14 cellular contexts compared by ENCODE assay signal in genomic region chr12:127507336-127507735, GRCh38.
"Had no signal": no experiment of that assay in that cellular context is flagged by ENCODE, and none has a peak within 500 bp of the region (broad histone marks: within the 10 kb centered on the region; RNA-seq: fewer than 3 reads in every experiment).

No MANE protein-coding gene starts in this region.

- DNase-seq: effector memory CD4-positive, alpha-beta T cell; gastrocnemius medialis; heart right ventricle; kidney; left cardiac atrium; left ventricle myocardium superior; naive thymus-derived CD4-positive, alpha-beta T cell; nephron progenitor cell; stimulated activated CD4-positive, alpha-beta T cell treated with anti-CD3 and anti-CD28 coated beads, Interleukin-2, amount 100 ng/mL, for 24 hours; stimulated activated CD4-positive, alpha-beta T cell treated with anti-CD3 and anti-CD28 coated beads, Interleukin-4, amount 100 ng/mL, for 4 hours; stimulated activated naive B cell treated with anti-CD40 and anti-IgM and Interleukin-4, amounts not matched to agents 10 μg/mL and 1 μg/mL and 100 μg/mL, for 72 hours; stimulated activated naive CD8-positive, alpha-beta T cell treated with anti-CD3 and anti-CD28 coated beads, Interleukin-15, amount 100 ng/mL, for 72 hours; testis; upper lobe of right lung had no signal
